ENCODE assay signal across 15 cellular contexts in the genomic region with DNA sequence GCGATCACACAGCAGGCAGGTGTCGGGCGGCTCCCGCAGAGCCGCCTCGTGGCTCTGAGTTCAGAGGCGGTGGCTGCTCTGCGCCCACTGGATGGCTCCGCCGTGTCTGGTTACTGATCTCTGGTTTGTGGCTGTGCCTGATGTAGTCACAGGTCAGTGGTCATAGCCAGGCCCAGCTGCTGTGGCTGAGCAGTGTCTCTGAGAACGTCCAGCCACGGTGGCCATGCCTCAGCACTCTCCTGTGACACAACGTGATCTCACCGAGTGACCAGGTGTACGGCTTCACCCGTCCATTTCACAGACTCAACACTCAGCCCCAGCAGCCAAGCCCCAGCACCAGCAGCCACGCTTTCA.
DNase-seq lines count a peak whose midpoint lies in the region; ATAC-seq, FAIRE-seq and TF ChIP-seq lines count a peak whose summit lies in the region.
"Had no signal": no experiment of that assay in that cellular context is flagged by ENCODE, and none has a peak within 500 bp of the region (broad histone marks: within the 10 kb centered on the region; RNA-seq: fewer than 3 reads in every experiment).

No MANE protein-coding gene starts in this region.

- H3K4me1 ChIP-seq in right cardiac atrium (ENCODE audit: control insufficient read depth, insufficient read depth, low read length), result peaks cover 6% of the 10 kb centered on the region
- H3K4me1 ChIP-seq in CD8-positive, alpha-beta memory T cell (ENCODE audit: insufficient read depth, low read length), result no peaks in the 10 kb centered on the region

- POLR2A ChIA-PET in CD8-positive, alpha-beta memory T cell (lab: Charles Lee), result no interaction called here

- no peaks in the 10 kb centered on the region for H3K9me3 ChIP-seq in right cardiac atrium (ENCODE audit: control insufficient read depth, low read length)
- H3K9me3 ChIP-seq in CD8-positive, alpha-beta memory T cell (ENCODE audit: low read length), result no peaks in the 10 kb centered on the region

- peak; percentile 26 for TF ChIP-seq POLR2A in GM18951 (IDR thresholded peaks at IDR 0.05; ENCODE audit: extremely low read depth, insufficient read depth, insufficient read length)
- TF ChIP-seq POLR2A in H54 (IDR thresholded peaks at IDR 0.05; ENCODE audit: low read depth, low read length), result no peak

- DNase-seq in ACHN (peak; percentile 58), LHCN-M2 (ENCODE audit: low read depth) (peak; percentile 74), right cardiac atrium (no peak), H54 (ENCODE audit: insufficient read length, low spot score) (no peak), immature natural killer cell (no peak)
- no peak for DNase-seq in CD8-positive, alpha-beta memory T cell
- DNase-seq in activated naive CD4-positive, alpha-beta T cell treated with anti-CD3 and anti-CD28 coated beads, Interleukin-2, amount 10 ng/mL, durations not matched to agents 7 days and 5 days, result no peak
- DNase-seq: activated CD4-positive, alpha-beta memory T cell treated with anti-CD3 and anti-CD28 coated beads, Interleukin-2, amount 10 ng/mL, durations not matched to agents 7 days and 5 days; AML-193; NCI-H345 had no signal

- no peaks in the 10 kb centered on the region for H3K36me3 Mint-ChIP-seq in CD8-positive, alpha-beta memory T cell
- H3K36me3 Mint-ChIP-seq in activated naive CD4-positive, alpha-beta T cell treated with anti-CD3 and anti-CD28 coated beads, Interleukin-2, amount 10 ng/mL, durations not matched to agents 7 days and 5 days, result no peaks in the 10 kb centered on the region
- no peaks in the 10 kb centered on the region for H3K36me3 Mint-ChIP-seq in immature natural killer cell
- H3K36me3 Mint-ChIP-seq: activated naive CD4-positive, alpha-beta T cell treated with anti-CD3 and anti-CD28 coated beads, Interleukin-2, amount 50 U/mL, for 24 hours; mesothelial cell of epicardium had no signal

- peak in 1 of 2 donors; percentile 33 for ATAC-seq in right cardiac atrium

- H3K27ac Mint-ChIP-seq in CD8-positive, alpha-beta memory T cell, result no peak overlapping the region
- no peak overlapping the region for H3K27ac Mint-ChIP-seq in activated naive CD4-positive, alpha-beta T cell treated with anti-CD3 and anti-CD28 coated beads, Interleukin-2, amount 10 ng/mL, durations not matched to agents 7 days and 5 days
- no peak overlapping the region for H3K27ac Mint-ChIP-seq in immature natural killer cell
- H3K27ac Mint-ChIP-seq: activated CD4-positive, alpha-beta memory T cell treated with anti-CD3 and anti-CD28 coated beads, Interleukin-2, amount 10 ng/mL, durations not matched to agents 7 days and 5 days; mesothelial cell of epicardium had no signal

- H3K4me3 ChIP-seq in right cardiac atrium (ENCODE audit: low read length), result no peak overlapping the region
- no peak overlapping the region for H3K4me3 ChIP-seq in CD8-positive, alpha-beta memory T cell (ENCODE audit: low read length)
- H3K4me3 ChIP-seq: skin epidermis had no signal

- no peaks in the 10 kb centered on the region for H3K27me3 ChIP-seq in right cardiac atrium (ENCODE audit: control insufficient read depth, insufficient read depth)
- no peaks in the 10 kb centered on the region for H3K27me3 ChIP-seq in CD8-positive, alpha-beta memory T cell (ENCODE audit: insufficient read depth, low read length, poor library complexity, severe bottlenecking)

- H3K9me3 Mint-ChIP-seq in CD8-positive, alpha-beta memory T cell, result no peaks in the 10 kb centered on the region
- no peaks in the 10 kb centered on the region for H3K9me3 Mint-ChIP-seq in activated naive CD4-positive, alpha-beta T cell treated with anti-CD3 and anti-CD28 coated beads, Interleukin-2, amount 10 ng/mL, durations not matched to agents 7 days and 5 days
- H3K9me3 Mint-ChIP-seq in immature natural killer cell, result peaks cover 0 to 5% (median 0%) of the 10 kb centered on the region in 6 donors
- H3K9me3 Mint-ChIP-seq: activated CD4-positive, alpha-beta memory T cell treated with anti-CD3 and anti-CD28 coated beads, Interleukin-2, amount 10 ng/mL, durations not matched to agents 7 days and 5 days; activated naive CD4-positive, alpha-beta T cell treated with anti-CD3 and anti-CD28 coated beads, Interleukin-2, amount 50 U/mL, for 24 hours; mesothelial cell of epicardium had no signal

- intact Hi-C loops in right cardiac atrium (cut with DNase I), result no loop called here

- H3K27me3 Mint-ChIP-seq in CD8-positive, alpha-beta memory T cell, result peaks cover 10 to 32% of the 10 kb centered on the region in 2 donors
- peaks cover 50% of the 10 kb centered on the region for H3K27me3 Mint-ChIP-seq in activated naive CD4-positive, alpha-beta T cell treated with anti-CD3 and anti-CD28 coated beads, Interleukin-2, amount 10 ng/mL, durations not matched to agents 7 days and 5 days
- H3K27me3 Mint-ChIP-seq in immature natural killer cell (ENCODE audit: low read depth in 3 of 3), result peaks cover 4 to 12% (median 4%) of the 10 kb centered on the region in 3 donors
- H3K27me3 Mint-ChIP-seq: activated naive CD4-positive, alpha-beta T cell treated with anti-CD3 and anti-CD28 coated beads, Interleukin-2, amount 50 U/mL, for 24 hours had no signal

- H3K27ac ChIP-seq in right cardiac atrium (ENCODE audit: low read length), result peak overlapping the region; percentile 22
- no peak overlapping the region for H3K27ac ChIP-seq in CD8-positive, alpha-beta memory T cell (ENCODE audit: low read depth, low read length)
- H3K27ac ChIP-seq: skin epidermis had no signal

- no peaks in the 10 kb centered on the region for H3K36me3 ChIP-seq in CD8-positive, alpha-beta memory T cell (ENCODE audit: insufficient read depth, low read length)

- CTCF ChIA-PET in CD8-positive, alpha-beta memory T cell (lab: Charles Lee), result interaction anchor here (1.1 to 1.8 kb wide), 2 partner anchors 11 to 49 kb away, joined by 3 to 6 read pairs; no protein-coding TSS in a partner anchor
- CTCF ChIA-PET in activated naive CD4-positive, alpha-beta T cell treated with anti-CD3 and anti-CD28 coated beads, Interleukin-2, amount 10 ng/mL, durations not matched to agents 7 days and 5 days (lab: Charles Lee), result no interaction called here

- 60% methylated on average over 17 of the region's 17 CpGs for WGBS in right cardiac atrium

- H3K4me1 Mint-ChIP-seq in CD8-positive, alpha-beta memory T cell, result peaks cover 0 to 2% (median 0%) of the 10 kb centered on the region in 3 donors
- H3K4me1 Mint-ChIP-seq in activated naive CD4-positive, alpha-beta T cell treated with anti-CD3 and anti-CD28 coated beads, Interleukin-2, amount 10 ng/mL, durations not matched to agents 7 days and 5 days, result peaks cover 8% of the 10 kb centered on the region
- H3K4me1 Mint-ChIP-seq in immature natural killer cell, result peaks cover 0 to 5% of the 10 kb centered on the region in 2 donors

- FAIRE-seq in H54 (lab: Jason Lieb, UNC), result no peak
- FAIRE-seq: G401.6 had no signal

- H3K4me3 Mint-ChIP-seq in CD8-positive, alpha-beta memory T cell, result no peak overlapping the region
- H3K4me3 Mint-ChIP-seq in activated naive CD4-positive, alpha-beta T cell treated with anti-CD3 and anti-CD28 coated beads, Interleukin-2, amount 10 ng/mL, durations not matched to agents 7 days and 5 days, result no peak overlapping the region
- H3K4me3 Mint-ChIP-seq in immature natural killer cell, result no peak overlapping the region
- H3K4me3 Mint-ChIP-seq: activated CD4-positive, alpha-beta memory T cell treated with anti-CD3 and anti-CD28 coated beads, Interleukin-2, amount 10 ng/mL, durations not matched to agents 7 days and 5 days; activated naive CD4-positive, alpha-beta T cell treated with anti-CD3 and anti-CD28 coated beads, Interleukin-2, amount 50 U/mL, for 24 hours; mesothelial cell of epicardium had no signal

- in situ Hi-C loops in ACHN (cut with HindIII; ENCODE audit: low pct_ligation_motif_present, low pct_unique_long_range_greater_than_20kb, low sequenced_read_pairs) (no loop called here), GM18951 (cut with MboI; ENCODE audit: low sequenced_read_pairs, unreplicated experiment) (no loop called here)

Comparison
In these comparisons a context has a peak if more than half of its experiments do, and no peak if none do; other contexts are left out.
1. DNase-seq: peak in ACHN (single experiment) and LHCN-M2 (single experiment); none in right cardiac atrium (0 of 3), CD8-positive, alpha-beta memory T cell (0 of 5), H54 (single experiment), activated naive CD4-positive, alpha-beta T cell treated with anti-CD3 and anti-CD28 coated beads, Interleukin-2, amount 10 ng/mL, durations not matched to agents 7 days and 5 days (single experiment) and immature natural killer cell (0 of 3).